Comparison of ENCODE assay signal across 1 cellular context in genomic region chr21:16928439-16928838, GRCh38.
TF ChIP-seq lines count a peak whose summit lies in the region.

No MANE protein-coding gene starts in this region.

TF ChIP-seq in SK-N-SH, 30 proteins besides CTCF, POLR2A, EP300 and RAD21:
- no peak for TF ChIP-seq REST (IDR thresholded peaks at IDR 0.05; ENCODE audit: low read depth, low read length)
- no peak for TF ChIP-seq FOXM1 (IDR thresholded peaks at IDR 0.05; ENCODE audit: low read depth)
- no peak for TF ChIP-seq YY1 (IDR thresholded peaks at IDR 0.05; ENCODE audit: low read depth)
- TF ChIP-seq TAF1 (IDR thresholded peaks at IDR 0.05; ENCODE audit: borderline replicate concordance, low read depth, low read length) = no peak
- no peak for TF ChIP-seq USF2 (IDR thresholded peaks at IDR 0.05; ENCODE audit: borderline replicate concordance, low read depth, low read length)
- no peak for TF ChIP-seq POLR2AphosphoS5 (IDR thresholded peaks at IDR 0.05; ENCODE audit: low read depth, low read length)
- TF ChIP-seq ZBTB33 (IDR thresholded peaks at IDR 0.05; ENCODE audit: borderline replicate concordance, low read depth) = no peak
- no peak for TF ChIP-seq FOSL2 (IDR thresholded peaks at IDR 0.05; ENCODE audit: borderline replicate concordance, low read depth)
TF ChIP-seq in SK-N-SH: peak in this region for 0.
